8 cellular contexts compared by ENCODE assay signal in the genomic region with DNA sequence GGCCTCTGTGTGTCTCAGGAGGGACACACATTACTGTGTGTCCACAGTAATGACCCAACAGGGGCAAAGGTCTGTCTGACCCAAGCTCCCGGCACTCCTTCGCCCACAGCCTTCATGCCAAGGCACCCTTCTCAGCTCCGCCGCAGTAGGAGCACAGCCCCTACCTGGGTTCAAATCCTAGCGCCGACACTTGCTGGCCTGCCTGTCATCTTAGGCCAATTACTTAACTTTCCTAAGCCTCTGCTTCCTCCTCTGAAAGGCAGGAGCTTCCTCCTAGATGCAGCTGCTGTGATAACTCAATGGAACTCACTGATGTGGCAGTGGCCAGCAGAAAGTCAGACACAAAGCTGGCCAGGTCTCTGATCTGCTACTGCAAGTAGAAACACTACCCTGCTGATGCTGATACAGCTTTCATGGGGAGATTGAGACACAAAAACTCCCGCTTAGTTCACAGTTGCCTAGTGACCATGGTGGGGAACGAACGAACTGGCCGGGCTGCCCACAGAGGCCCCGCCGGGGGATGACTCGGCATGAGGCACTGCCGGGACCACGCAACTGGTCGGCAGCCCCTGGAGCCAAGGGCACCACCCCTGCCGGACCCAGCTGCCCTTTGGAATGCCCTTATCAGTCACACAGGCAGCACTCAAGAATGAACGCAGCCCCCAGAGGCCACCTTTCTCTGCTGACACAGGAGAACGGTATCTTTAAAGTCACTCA. TPM values are rescaled to one million over a fixed set of nuclear protein-coding genes. Genes with fewer than 3 reads are reported as not detected.
DNase-seq lines count a peak whose midpoint lies in the region; ATAC-seq and TF ChIP-seq lines count a peak whose summit lies in the region.

No MANE protein-coding gene starts in this region.

- H3K27me3 ChIP-seq in SJSA1 (replicated peaks) = no peaks in the 10 kb centered on the region
- H3K27me3 ChIP-seq in neutrophil = no peaks in the 10 kb centered on the region

- ATAC-seq in GM21528 (IDR thresholded peaks at IDR 0.05; ENCODE audit: low FRiP score, unreplicated experiment) (no peak), GM19455 (IDR thresholded peaks at IDR 0.05; ENCODE audit: unreplicated experiment) (no peak)

- H3K9me3 ChIP-seq in SJSA1 (replicated peaks) (no peaks in the 10 kb centered on the region), neutrophil (no peaks in the 10 kb centered on the region)

- H3K4me1 ChIP-seq in SJSA1 (replicated peaks) (peaks cover 53% of the 10 kb centered on the region), neutrophil (ENCODE audit: control insufficient read depth in 1 of 2, insufficient read depth in 1 of 2, low read depth in 1 of 2, low read length in 1 of 2) (peaks cover 97% of the 10 kb centered on the region in 2 experiments)

- peak overlapping the region; percentile 55 for H3K4me3 ChIP-seq in GM12865 (ENCODE audit: low read depth, low read length)
- no peak overlapping the region for H3K4me3 ChIP-seq in SJSA1
- H3K4me3 ChIP-seq in epithelial cell of esophagus (ENCODE audit: low read length) = no peak overlapping the region
- H3K4me3 ChIP-seq in neutrophil (ENCODE audit: low read depth in 1 of 2, low read length in 1 of 2) = peak overlapping the region; percentile 65 to 78

- DNase-seq in GM12865 (ENCODE audit: low read depth) (peak; percentile 13), SJSA1 (ENCODE audit: low read depth in 1 of 2, low spot score in 2 of 2) (peak; percentile 46 to 79), epithelial cell of esophagus (ENCODE audit: low read depth) (peak; percentile 31), NCI-H2081 (lab: John Stamatoyannopoulos, UW) (no peak), NCI-H187 (lab: John Stamatoyannopoulos, UW) (no peak)

- TF ChIP-seq CTCF in GM12865 (IDR thresholded peaks at IDR 0.05; ENCODE audit: insufficient read depth, low read depth, low read length, missing control alignments) (no peak), epithelial cell of esophagus (IDR thresholded peaks at IDR 0.05; ENCODE audit: insufficient read depth, low read depth, low read length, missing control alignments) (no peak), neutrophil (IDR thresholded peaks at IDR 0.05) (no peak)

- H3K27ac ChIP-seq in SJSA1 (peak overlapping the region; percentile 47), neutrophil (peak overlapping the region; percentile 99)

- H3K36me3 ChIP-seq in SJSA1 (peaks cover 84% of the 10 kb centered on the region), neutrophil (peaks cover 59% of the 10 kb centered on the region)

RNA-seq across cellular contexts. Expression of a gene that starts 8.1 kb away (rescaled TPM):
- 75.2 and 85.7 TPM in 2 replicates for total RNA-seq in SJSA1 (2014; rRNA removed; shearing (Covaris generic))

RNA-seq across cellular contexts. Expression of a gene that starts 25.9 kb away (rescaled TPM):
- 0.03 TPM in 1 of 2 replicates, not detected in the other for total RNA-seq in SJSA1 (2014; rRNA removed; shearing (Covaris generic))

RNA-seq across cellular contexts. Expression of a gene that starts 46.7 kb away (rescaled TPM):
- 22.5 and 23.2 TPM in 2 replicates for total RNA-seq in SJSA1 (2014; rRNA removed; shearing (Covaris generic))

RNA-seq across cellular contexts. Expression of a gene that starts 54.2 kb away (rescaled TPM):
- 20.6 and 30.6 TPM in 2 replicates for total RNA-seq in SJSA1 (2014; rRNA removed; shearing (Covaris generic))

RNA-seq across cellular contexts. Expression of a gene that starts 60.0 kb away (rescaled TPM):
- 13.8 and 22.0 TPM in 2 replicates for total RNA-seq in SJSA1 (2014; rRNA removed; shearing (Covaris generic))

Comparison
In these comparisons a context has a peak if more than half of its experiments do, and no peak if none do; other contexts are left out.
1. DNase-seq: peak in GM12865 (single experiment), SJSA1 (2 of 2) and epithelial cell of esophagus (single experiment); none in NCI-H2081 (0 of 2) and NCI-H187 (0 of 2).
2. H3K4me3 ChIP-seq: peak in GM12865 (single experiment) and neutrophil (2 of 2); none in SJSA1 (single experiment) and epithelial cell of esophagus (single experiment).